ENCODE assay signal across 21 cellular contexts in genomic region chr10:576130-576465, GRCh38.
DNase-seq lines count a peak whose midpoint lies in the region; ATAC-seq, FAIRE-seq and TF ChIP-seq lines count a peak whose summit lies in the region.
"Had no signal": no experiment of that assay in that cellular context is flagged by ENCODE, and none has a peak within 500 bp of the region (broad histone marks: within the 10 kb centered on the region; RNA-seq: fewer than 3 reads in every experiment).

No MANE protein-coding gene starts in this region.

- H3K4me1 ChIP-seq in astrocyte (ENCODE audit: insufficient read depth, low read length) (peaks cover 18% of the 10 kb centered on the region), gastroesophageal sphincter (peaks cover 2 to 75% (median 10%) of the 10 kb centered on the region in 3 donors), psoas muscle (peaks cover 37% of the 10 kb centered on the region), sigmoid colon (peaks cover 0 to 70% (median 62%) of the 10 kb centered on the region in 4 donors)

- H3K4me3 ChIP-seq in astrocyte (ENCODE audit: insufficient read depth, low read depth, low read length) (no peak overlapping the region), gastroesophageal sphincter (no peak overlapping the region), psoas muscle (no peak overlapping the region), sigmoid colon (no peak overlapping the region)
- H3K4me3 ChIP-seq: GM12878, neural progenitor cell, skin epidermis had no signal

- TF ChIP-seq CTCF in astrocyte (IDR thresholded peaks at IDR 0.05; ENCODE audit: insufficient read depth, low read depth, low read length) (no peak), gastroesophageal sphincter (IDR thresholded peaks at IDR 0.05) (no peak), psoas muscle (IDR thresholded peaks at IDR 0.05) (no peak), sigmoid colon (IDR thresholded peaks at IDR 0.05) (no peak)

- TF ChIP-seq POLR2A in gastroesophageal sphincter (IDR thresholded peaks at IDR 0.05), result no peak
- no peak for TF ChIP-seq POLR2A in sigmoid colon (IDR thresholded peaks at IDR 0.05)

- peak; percentile 34 for ATAC-seq in gastroesophageal sphincter
- ATAC-seq in psoas muscle, result peak; percentile 68 to 86 (median 75)
- no peak for ATAC-seq in GM18858 (IDR thresholded peaks at IDR 0.05; ENCODE audit: unreplicated experiment)
- no peak for ATAC-seq in HG02970 (IDR thresholded peaks at IDR 0.05; ENCODE audit: low FRiP score, unreplicated experiment)
- ATAC-seq: activated CD8-positive, alpha-beta T cell treated with anti-CD3 and anti-CD28 coated beads, Interleukin-2, amount 10 ng/mL, durations not matched to agents 7 days and 5 days; activated T-helper 17 cell treated with anti-CD3 and anti-CD28 coated beads, Interleukin-2, amount 50 U/mL, for 72 hours; GM12878; SK-N-SH treated with all-trans-retinoic acid at 6 μM for 48 hours; stimulated activated effector memory CD8-positive, alpha-beta T cell treated with anti-CD3 and anti-CD28 coated beads, Interleukin-12 subunit alpha, Interleukin-12 subunit beta, amount 100 ng/mL, for 72 hours had no signal

- H3K27me3 Mint-ChIP-seq in astrocyte (ENCODE audit: low read depth, unreplicated experiment), result no peaks in the 10 kb centered on the region
- peaks cover 5% of the 10 kb centered on the region for H3K27me3 Mint-ChIP-seq in activated T-helper 1 cell treated with anti-CD3 and anti-CD28 coated beads, Interleukin-12 subunit alpha, Interleukin-12 subunit beta, Interleukin-2, Interleukin-4 antibody, amounts not matched to agents 30 ng/mL and 10 ng/mL and 1 ng/mL, durations not matched to agents 14 hours and 24 hours and 36 hours (ENCODE audit: insufficient read depth)
- H3K27me3 Mint-ChIP-seq: type B pancreatic cell had no signal

- no peak overlapping the region for H3K27ac ChIP-seq in astrocyte (ENCODE audit: low read depth, low read length)
- H3K27ac ChIP-seq in gastroesophageal sphincter, result peak overlapping the region in 1 of 4 donors; percentile 49
- H3K27ac ChIP-seq in psoas muscle, result no peak overlapping the region
- H3K27ac ChIP-seq in sigmoid colon, result peak overlapping the region in 1 of 4 donors; percentile 26
- H3K27ac ChIP-seq: neural progenitor cell, skin epidermis had no signal

- no peak for TF ChIP-seq EP300 in gastroesophageal sphincter (IDR thresholded peaks at IDR 0.05)
- no peak for TF ChIP-seq EP300 in sigmoid colon (IDR thresholded peaks at IDR 0.05)

- H3K9me3 ChIP-seq in astrocyte (ENCODE audit: insufficient read depth, low read depth, low read length) (no peaks in the 10 kb centered on the region), gastroesophageal sphincter (no peaks in the 10 kb centered on the region), psoas muscle (no peaks in the 10 kb centered on the region), sigmoid colon (no peaks in the 10 kb centered on the region)

- peaks cover 90% of the 10 kb centered on the region for H4K20me1 ChIP-seq in astrocyte (ENCODE audit: insufficient read depth, low read length)

- H3K4me1 Mint-ChIP-seq in astrocyte (ENCODE audit: low read depth, unreplicated experiment), result peaks cover 38% of the 10 kb centered on the region
- H3K4me1 Mint-ChIP-seq in activated T-helper 1 cell treated with anti-CD3 and anti-CD28 coated beads, Interleukin-12 subunit alpha, Interleukin-12 subunit beta, Interleukin-2, Interleukin-4 antibody, amounts not matched to agents 30 ng/mL and 10 ng/mL and 1 ng/mL, durations not matched to agents 14 hours and 24 hours and 36 hours (ENCODE audit: low read depth), result no peaks in the 10 kb centered on the region
- H3K4me1 Mint-ChIP-seq: activated T-helper 17 cell treated with anti-CD3 and anti-CD28 coated beads, Interleukin-2, amount 50 U/mL, for 72 hours; memory B cell; stimulated activated effector memory CD8-positive, alpha-beta T cell treated with anti-CD3 and anti-CD28 coated beads, Interleukin-12 subunit alpha, Interleukin-12 subunit beta, amount 100 ng/mL, for 72 hours had no signal

- 54 to 61% methylated on average over 4 to 7 of the region's 10 CpGs for WGBS in gastroesophageal sphincter (ENCODE audit: low coverage in 1 of 2), 2 donors
- 37 to 52% (median 47%) methylated on average over 10 of the region's 10 CpGs for WGBS in psoas muscle, 3 donors
- 89 to 95% methylated on average over 10 of the region's 10 CpGs for WGBS in sigmoid colon, 2 donors

- H3K9me3 Mint-ChIP-seq in astrocyte (ENCODE audit: unreplicated experiment), result no peaks in the 10 kb centered on the region
- no peaks in the 10 kb centered on the region for H3K9me3 Mint-ChIP-seq in activated T-helper 1 cell treated with anti-CD3 and anti-CD28 coated beads, Interleukin-12 subunit alpha, Interleukin-12 subunit beta, Interleukin-2, Interleukin-4 antibody, amounts not matched to agents 30 ng/mL and 10 ng/mL and 1 ng/mL, durations not matched to agents 14 hours and 24 hours and 36 hours
- H3K9me3 Mint-ChIP-seq: activated T-helper 17 cell treated with anti-CD3 and anti-CD28 coated beads, Interleukin-2, amount 50 U/mL, for 72 hours; memory B cell; stimulated activated effector memory CD8-positive, alpha-beta T cell treated with anti-CD3 and anti-CD28 coated beads, Interleukin-12 subunit alpha, Interleukin-12 subunit beta, amount 100 ng/mL, for 72 hours; type B pancreatic cell had no signal

- peaks cover 89% of the 10 kb centered on the region for H3K79me2 ChIP-seq in astrocyte (ENCODE audit: insufficient read depth, low read length)

- no peaks in the 10 kb centered on the region for H3K27me3 ChIP-seq in astrocyte (ENCODE audit: insufficient read depth, low read length)
- no peaks in the 10 kb centered on the region for H3K27me3 ChIP-seq in gastroesophageal sphincter
- no peaks in the 10 kb centered on the region for H3K27me3 ChIP-seq in psoas muscle (ENCODE audit: insufficient read depth in 3 of 3, low read length in 2 of 3)
- no peaks in the 10 kb centered on the region for H3K27me3 ChIP-seq in sigmoid colon
- H3K27me3 ChIP-seq: neural progenitor cell had no signal

- no peak overlapping the region for H3K27ac Mint-ChIP-seq in astrocyte (ENCODE audit: unreplicated experiment)
- no peak overlapping the region for H3K27ac Mint-ChIP-seq in activated T-helper 1 cell treated with anti-CD3 and anti-CD28 coated beads, Interleukin-12 subunit alpha, Interleukin-12 subunit beta, Interleukin-2, Interleukin-4 antibody, amounts not matched to agents 30 ng/mL and 10 ng/mL and 1 ng/mL, durations not matched to agents 14 hours and 24 hours and 36 hours
- H3K27ac Mint-ChIP-seq: activated CD8-positive, alpha-beta T cell treated with anti-CD3 and anti-CD28 coated beads, Interleukin-2, amount 10 ng/mL, durations not matched to agents 7 days and 5 days; activated T-helper 17 cell treated with anti-CD3 and anti-CD28 coated beads, Interleukin-2, amount 50 U/mL, for 72 hours; memory B cell; neural progenitor cell; stimulated activated effector memory CD8-positive, alpha-beta T cell treated with anti-CD3 and anti-CD28 coated beads, Interleukin-12 subunit alpha, Interleukin-12 subunit beta, amount 100 ng/mL, for 72 hours; type B pancreatic cell had no signal

- H3K36me3 ChIP-seq in astrocyte (ENCODE audit: insufficient read depth, low read length), result no peaks in the 10 kb centered on the region
- no peaks in the 10 kb centered on the region for H3K36me3 ChIP-seq in gastroesophageal sphincter
- no peaks in the 10 kb centered on the region for H3K36me3 ChIP-seq in psoas muscle (ENCODE audit: insufficient read depth in 1 of 2, low read depth in 1 of 2)
- H3K36me3 ChIP-seq in sigmoid colon, result no peaks in the 10 kb centered on the region
- H3K36me3 ChIP-seq: neural progenitor cell had no signal

- intact Hi-C loops in psoas muscle (cut with DNase I), result no loop called here
- intact Hi-C loops in sigmoid colon (cut with DNase I), result no loop called here
- intact Hi-C loops in activated T-helper 1 cell treated with anti-CD3 and anti-CD28 coated beads, Interleukin-12 subunit alpha, Interleukin-12 subunit beta, Interleukin-2, Interleukin-4 antibody, amounts not matched to agents 30 ng/mL and 10 ng/mL and 1 ng/mL, durations not matched to agents 14 hours and 24 hours and 36 hours (cut with micrococcal nuclease), result no loop called here

- no peak overlapping the region for H3K9ac ChIP-seq in astrocyte (ENCODE audit: low read length)
- H3K9ac ChIP-seq: neural progenitor cell had no signal

- H3K4me2 ChIP-seq in astrocyte (ENCODE audit: low read length), result no peak overlapping the region
- H3K4me2 ChIP-seq: neural progenitor cell had no signal

- H3K36me3 Mint-ChIP-seq in astrocyte (ENCODE audit: low read depth, unreplicated experiment), result peaks cover 5% of the 10 kb centered on the region
- no peaks in the 10 kb centered on the region for H3K36me3 Mint-ChIP-seq in activated T-helper 1 cell treated with anti-CD3 and anti-CD28 coated beads, Interleukin-12 subunit alpha, Interleukin-12 subunit beta, Interleukin-2, Interleukin-4 antibody, amounts not matched to agents 30 ng/mL and 10 ng/mL and 1 ng/mL, durations not matched to agents 14 hours and 24 hours and 36 hours (ENCODE audit: low read depth)
- H3K36me3 Mint-ChIP-seq: stimulated activated effector memory CD8-positive, alpha-beta T cell treated with anti-CD3 and anti-CD28 coated beads, Interleukin-12 subunit alpha, Interleukin-12 subunit beta, amount 100 ng/mL, for 72 hours had no signal

- no peak overlapping the region for H2AFZ ChIP-seq in astrocyte (ENCODE audit: low read depth, low read length)
- H2AFZ ChIP-seq: neural progenitor cell had no signal

- no peak for FAIRE-seq in astrocyte (lab: Jason Lieb, UNC)
- FAIRE-seq: GM12878, H54 had no signal

- no peak overlapping the region for H3K4me3 Mint-ChIP-seq in astrocyte (ENCODE audit: unreplicated experiment)
- no peak overlapping the region for H3K4me3 Mint-ChIP-seq in activated T-helper 1 cell treated with anti-CD3 and anti-CD28 coated beads, Interleukin-12 subunit alpha, Interleukin-12 subunit beta, Interleukin-2, Interleukin-4 antibody, amounts not matched to agents 30 ng/mL and 10 ng/mL and 1 ng/mL, durations not matched to agents 14 hours and 24 hours and 36 hours
- H3K4me3 Mint-ChIP-seq: activated CD8-positive, alpha-beta T cell treated with anti-CD3 and anti-CD28 coated beads, Interleukin-2, amount 10 ng/mL, durations not matched to agents 7 days and 5 days; activated T-helper 17 cell treated with anti-CD3 and anti-CD28 coated beads, Interleukin-2, amount 50 U/mL, for 72 hours; memory B cell; neural progenitor cell; stimulated activated effector memory CD8-positive, alpha-beta T cell treated with anti-CD3 and anti-CD28 coated beads, Interleukin-12 subunit alpha, Interleukin-12 subunit beta, amount 100 ng/mL, for 72 hours; type B pancreatic cell had no signal

- DNase-seq in GM03348 (ENCODE audit: low spot score), result peak; percentile 66
- peak; percentile 56 for DNase-seq in astrocyte (ENCODE audit: low read depth)
- peak in 1 of 2 donors; percentile 44 for DNase-seq in psoas muscle
- DNase-seq in sigmoid colon, result no peak
- DNase-seq in activated T-helper 1 cell treated with anti-CD3 and anti-CD28 coated beads, Interleukin-12 subunit alpha, Interleukin-12 subunit beta, Interleukin-2, Interleukin-4 antibody, amounts not matched to agents 30 ng/mL and 10 ng/mL and 1 ng/mL, durations not matched to agents 14 hours and 24 hours and 36 hours (ENCODE audit: low spot score), result no peak
- DNase-seq: activated CD8-positive, alpha-beta T cell treated with anti-CD3 and anti-CD28 coated beads, Interleukin-2, amount 10 ng/mL, durations not matched to agents 7 days and 5 days; amniotic stem cell; cortex of kidney; NCI-H1694 had no signal

Comparison
In these comparisons a context has a peak if more than half of its experiments do, and no peak if none do; other contexts are left out.
1. DNase-seq: peak in GM03348 (single experiment) and astrocyte (single experiment); none in sigmoid colon (single experiment) and activated T-helper 1 cell treated with anti-CD3 and anti-CD28 coated beads, Interleukin-12 subunit alpha, Interleukin-12 subunit beta, Interleukin-2, Interleukin-4 antibody, amounts not matched to agents 30 ng/mL and 10 ng/mL and 1 ng/mL, durations not matched to agents 14 hours and 24 hours and 36 hours (single experiment).
2. ATAC-seq: peak in gastroesophageal sphincter (single experiment) and psoas muscle (4 of 4); none in GM18858 (single experiment) and HG02970 (single experiment).